29 cellular contexts compared by ENCODE assay signal in genomic region chr18:26555804-26556553, GRCh38. TPM values are rescaled to one million over a fixed set of nuclear protein-coding genes. Genes with fewer than 3 reads are reported as not detected.
DNase-seq lines count a peak whose midpoint lies in the region; ATAC-seq, FAIRE-seq and TF ChIP-seq lines count a peak whose summit lies in the region.
"Had no signal": no experiment of that assay in that cellular context is flagged by ENCODE, and none has a peak within 500 bp of the region (broad histone marks: within the 10 kb centered on the region; RNA-seq: fewer than 3 reads in every experiment).

No MANE protein-coding gene starts in this region.

- no peaks in the 10 kb centered on the region for H3K36me3 ChIP-seq in breast epithelium
- H3K36me3 ChIP-seq in tibial artery, result no peaks in the 10 kb centered on the region
- H3K36me3 ChIP-seq: adrenal gland, heart right ventricle, vagina had no signal

- peak; percentile 16 for ATAC-seq in HG02759 (IDR thresholded peaks at IDR 0.05; ENCODE audit: unreplicated experiment)
- ATAC-seq: activated CD8-positive, alpha-beta T cell treated with anti-CD3 and anti-CD28 coated beads for 36 hours; body of pancreas; heart right ventricle; naive thymus-derived CD4-positive, alpha-beta T cell; stimulated activated naive CD8-positive, alpha-beta T cell treated with anti-CD3 and anti-CD28 coated beads, Interleukin-15, Interleukin-2, amounts not matched to agents 100 U/mL and 50 U/mL, for 24 hours had no signal

- no peaks in the 10 kb centered on the region for H3K27me3 Mint-ChIP-seq in MCF 10A (ENCODE audit: insufficient read depth, unreplicated experiment)

- H3K27ac ChIP-seq in breast epithelium (peak overlapping the region; percentile 45 to 58), tibial artery (peak overlapping the region; percentile 61 to 73)
- H3K27ac ChIP-seq: body of pancreas, heart right ventricle, HL-60, testis, vagina had no signal

- peaks cover 29% of the 10 kb centered on the region for H3K4me1 Mint-ChIP-seq in MCF 10A (ENCODE audit: insufficient read depth, unreplicated experiment)

- H3K27me3 ChIP-seq in breast epithelium, result no peaks in the 10 kb centered on the region
- no peaks in the 10 kb centered on the region for H3K27me3 ChIP-seq in tibial artery
- H3K27me3 ChIP-seq: adrenal gland, body of pancreas, testis, vagina had no signal

- POLR2A ChIA-PET in MCF 10A (lab: Yijun Ruan, JAX), result interaction anchor here (0.7 to 1.3 kb wide), 2 partner anchors 11 to 14 kb away, joined by 3 to 4 read pairs; no protein-coding TSS in a partner anchor

- no peaks in the 10 kb centered on the region for H3K36me3 Mint-ChIP-seq in MCF 10A (ENCODE audit: insufficient read depth, unreplicated experiment)
- H3K36me3 Mint-ChIP-seq: CD14-positive monocyte, mesothelial cell of epicardium had no signal

- no peaks in the 10 kb centered on the region for H3K9me3 ChIP-seq in breast epithelium
- H3K9me3 ChIP-seq in tibial artery, result no peaks in the 10 kb centered on the region
- H3K9me3 ChIP-seq: adrenal gland, body of pancreas, heart right ventricle, testis, vagina had no signal

- H3K4me3 Mint-ChIP-seq in MCF 10A (ENCODE audit: unreplicated experiment), result no peak overlapping the region
- H3K4me3 Mint-ChIP-seq: activated CD8-positive, alpha-beta T cell treated with anti-CD3 and anti-CD28 coated beads for 36 hours; activated naive CD4-positive, alpha-beta T cell treated with anti-CD3 and anti-CD28 coated beads for 36 hours; CD14-positive monocyte; mesothelial cell of epicardium; naive thymus-derived CD4-positive, alpha-beta T cell had no signal

- H3K4me3 ChIP-seq in breast epithelium, result no peak overlapping the region
- no peak overlapping the region for H3K4me3 ChIP-seq in tibial artery
- H3K4me3 ChIP-seq: adrenal gland, body of pancreas, heart right ventricle, testis, vagina had no signal

- H3K27ac Mint-ChIP-seq in MCF 10A (ENCODE audit: low read depth, unreplicated experiment), result no peak overlapping the region
- H3K27ac Mint-ChIP-seq: activated CD8-positive, alpha-beta T cell treated with anti-CD3 and anti-CD28 coated beads for 36 hours; activated naive CD4-positive, alpha-beta T cell treated with anti-CD3 and anti-CD28 coated beads for 36 hours; CD14-positive monocyte; mesothelial cell of epicardium; naive thymus-derived CD4-positive, alpha-beta T cell had no signal

- intact Hi-C loops in breast epithelium (cut with DNase I; ENCODE audit: low total_unique reads), result loop anchor here (2.0 kb wide), 1 partner anchor 33 kb away; no protein-coding TSS in a partner anchor
- intact Hi-C loops in MCF 10A (cut with micrococcal nuclease), result loop anchor here (5.0 kb wide), 1 partner anchor 229 kb away; no protein-coding TSS in a partner anchor
- intact Hi-C loops in tibial artery (cut with DNase I; ENCODE audit: low total_unique reads), result no loop called here

- DNase-seq in breast epithelium (ENCODE audit: low spot score in 2 of 2) (no peak), MCF 10A (ENCODE audit: unreplicated experiment) (no peak), tibial artery (no peak), OCI-M2 (lab: John Stamatoyannopoulos, UW; ENCODE audit: unreplicated experiment) (no peak), NCI-H345 (lab: John Stamatoyannopoulos, UW) (no peak), activated T-cell treated with anti-CD3 and anti-CD28 coated beads for 4 hours (no peak)
- DNase-seq: activated CD8-positive, alpha-beta memory T cell treated with anti-CD3 and anti-CD28 coated beads, Interleukin-2, amount 50 U/mL, for 48 hours; activated CD8-positive, alpha-beta T cell treated with anti-CD3 and anti-CD28 coated beads for 36 hours; activated naive CD4-positive, alpha-beta T cell treated with anti-CD3 and anti-CD28 coated beads for 36 hours; adrenal gland; body of pancreas; heart right ventricle; naive thymus-derived CD4-positive, alpha-beta T cell; NCI-H1417 treated with DMSO at 0.1 percent for 48 hours; NCI-H2029 treated with DMSO at 0.1 percent for 48 hours; NCI-H2227 treated with DMSO at 0.1 percent for 48 hours; NCI-H69; occipital lobe; stimulated activated naive CD8-positive, alpha-beta T cell treated with anti-CD3 and anti-CD28 coated beads, Interleukin-15, Interleukin-2, amounts not matched to agents 100 U/mL and 50 U/mL, for 24 hours; testis had no signal

- no peaks in the 10 kb centered on the region for H3K9me3 Mint-ChIP-seq in MCF 10A (ENCODE audit: unreplicated experiment)
- H3K9me3 Mint-ChIP-seq: activated CD8-positive, alpha-beta T cell treated with anti-CD3 and anti-CD28 coated beads for 36 hours; activated naive CD4-positive, alpha-beta T cell treated with anti-CD3 and anti-CD28 coated beads for 36 hours; mesothelial cell of epicardium had no signal

- no peak for TF ChIP-seq POLR2A in breast epithelium (IDR thresholded peaks at IDR 0.05)

- BruUV-seq in MCF 10A (replicated peaks; lab: Mats Ljungman, UMichigan), result no TSS peak

- CTCF ChIA-PET in MCF 10A (lab: Yijun Ruan, JAX), result interaction anchor here (0.6 to 1.1 kb wide), 5 partner anchors 8 to 257 kb away, joined by 3 read pairs; no protein-coding TSS in a partner anchor

- TF ChIP-seq CTCF in breast epithelium (IDR thresholded peaks at IDR 0.05), result no peak
- TF ChIP-seq CTCF in MCF 10A (IDR thresholded peaks at IDR 0.05; ENCODE audit: unreplicated experiment), result no peak
- no peak for TF ChIP-seq CTCF in tibial artery (IDR thresholded peaks at IDR 0.05)

- H3K4me1 ChIP-seq in breast epithelium (peaks cover 0 to 4% of the 10 kb centered on the region in 2 donors), tibial artery (peaks cover 0 to 32% (median 13%) of the 10 kb centered on the region in 4 donors)
- H3K4me1 ChIP-seq: body of pancreas, testis had no signal

- peak; percentile 99 for FAIRE-seq in endometrium (lab: Jason Lieb, UNC)
- FAIRE-seq: D721Med, frontal cortex, H1 had no signal

RNA-seq across cellular contexts. Expression of gene KCTD1, which starts 7.6 kb away (rescaled TPM):
- total RNA-seq in breast epithelium, result 10 to 100 TPM in 2 of 3 donors, 1 to 10 TPM in 1; 5.6 to 47.3 (median 41.6) TPM
- total RNA-seq in MCF 10A (2022), result 29.5 and 37.9 TPM in 2 replicates
